Comparison of ENCODE assay signal across 18 cellular contexts in the genomic region with DNA sequence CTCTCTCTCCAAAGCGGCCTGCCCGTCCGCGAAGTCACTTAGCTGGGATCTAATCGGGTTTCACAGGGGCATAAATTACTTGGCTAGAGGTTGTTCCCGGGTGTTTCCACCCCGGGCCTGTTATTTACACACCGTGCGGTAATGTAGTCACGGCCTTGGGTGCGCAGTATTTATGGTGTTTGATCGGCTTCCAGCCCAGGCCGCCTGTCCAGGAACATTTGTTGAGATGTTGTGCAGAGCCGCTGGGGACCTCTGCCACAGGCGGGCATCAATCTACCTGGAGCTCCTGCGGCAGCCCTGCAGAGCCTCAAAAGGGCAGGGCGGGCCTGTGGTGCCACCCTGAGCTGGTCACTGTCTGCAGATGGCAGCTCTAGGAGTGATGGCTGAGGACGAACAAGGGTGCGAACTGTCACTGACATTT.
DNase-seq lines count a peak whose midpoint lies in the region; ATAC-seq, FAIRE-seq and TF ChIP-seq lines count a peak whose summit lies in the region.
"Had no signal": no experiment of that assay in that cellular context is flagged by ENCODE, and none has a peak within 500 bp of the region (broad histone marks: within the 10 kb centered on the region; RNA-seq: fewer than 3 reads in every experiment).

No MANE protein-coding gene starts in this region.

- no peak overlapping the region for H3K23ac ChIP-seq in H9 (ENCODE audit: insufficient read length, low read depth, low read length)

- no peak overlapping the region for H3K4ac ChIP-seq in H9 (ENCODE audit: low read depth, low read length)

- no peak overlapping the region for H2AK5ac ChIP-seq in H9 (ENCODE audit: insufficient read length, low read length)

- TF ChIP-seq CTCF in H9 (conservative IDR thresholded peaks at IDR 0.05) (no peak), VCaP (conservative IDR thresholded peaks at IDR 0.05) (no peak; the same call in 1 of the 2 replicates), lower lobe of right lung (IDR thresholded peaks at IDR 0.05) (no peak), endothelial cell (IDR thresholded peaks at IDR 0.05; ENCODE audit: unreplicated experiment) (no peak)

- DNase-seq in H9 (no peak), lower lobe of right lung (peak; percentile 35), small intestine (peak; percentile 68), endothelial cell (ENCODE audit: low spot score) (no peak), DMS53 treated with DMSO at 0.1 percent for 48 hours (lab: John Stamatoyannopoulos, UW; ENCODE audit: unreplicated experiment) (no peak), GM19240 (ENCODE audit: insufficient read length, low spot score) (no peak)
- DNase-seq: Calu3; CD4-positive, CD25-positive, alpha-beta regulatory T cell; DMS79; MV-4-11; NCI-H1436; NCI-H2029 treated with DMSO at 0.1 percent for 48 hours; NCI-H2171 treated with DMSO at 0.1 percent for 48 hours; NCI-H510A had no signal

- H3K14ac ChIP-seq in H9 (ENCODE audit: insufficient read depth, low read length) = 0 out of 2 replicates have a peak overlapping the region, but pooled peaks have one; percentile 0

- H2BK5ac ChIP-seq in H9 (ENCODE audit: insufficient read length, low read length) = no peak overlapping the region

- no peak overlapping the region for H3T11ph ChIP-seq in H9 (ENCODE audit: low read length)

- peaks cover 0 to 10% (median 4%) of the 10 kb centered on the region in 3 experiments; a peak in 4 of 7 replicates for H3K36me3 Mint-ChIP-seq in H9 (ENCODE audit: insufficient read depth in 1 of 3, low read depth in 3 of 3)
- H3K36me3 Mint-ChIP-seq in endothelial cell (ENCODE audit: low read depth, unreplicated experiment) = peaks cover 5% of the 10 kb centered on the region
- H3K36me3 Mint-ChIP-seq: CD4-positive, CD25-positive, alpha-beta regulatory T cell had no signal

- H3K27me3 ChIP-seq in H9 (ENCODE audit: insufficient read depth, low read length) (no peaks in the 10 kb centered on the region), lower lobe of right lung (ENCODE audit: low read depth) (peaks cover 5% of the 10 kb centered on the region), small intestine (ENCODE audit: control insufficient read depth in 2 of 2, insufficient read depth in 2 of 2, low read length in 2 of 2) (no peaks in the 10 kb centered on the region)

- H2BK15ac ChIP-seq in H9 (ENCODE audit: low read depth, low read length) = no peak overlapping the region

- no peak for ATAC-seq in lower lobe of right lung
- ATAC-seq in HG03045 (IDR thresholded peaks at IDR 0.05; ENCODE audit: unreplicated experiment) = no peak
- ATAC-seq: Panc1 had no signal

- no peak overlapping the region for H2AFZ ChIP-seq in H9 (ENCODE audit: low read length)

- H3K9me3 ChIP-seq in H9 (ENCODE audit: control insufficient read depth, low read depth, low read length) = peaks cover 12% of the 10 kb centered on the region
- peaks cover 15% of the 10 kb centered on the region for H3K9me3 ChIP-seq in lower lobe of right lung
- H3K9me3 ChIP-seq in small intestine (ENCODE audit: control insufficient read depth, low read depth) = no peaks in the 10 kb centered on the region

- no peak overlapping the region for H3K56ac ChIP-seq in H9 (ENCODE audit: insufficient read length, low read depth, low read length)

- no peak overlapping the region for H3K27ac ChIP-seq in H9 (ENCODE audit: insufficient read length, low read depth, low read length)
- peak overlapping the region; percentile 72 for H3K27ac ChIP-seq in VCaP
- H3K27ac ChIP-seq in lower lobe of right lung = no peak overlapping the region
- H3K27ac ChIP-seq in small intestine (ENCODE audit: low read depth in 1 of 2, low read length in 1 of 2) = no peak overlapping the region
- H3K27ac ChIP-seq: SK-N-MC had no signal

- H3K23me2 ChIP-seq in H9 (ENCODE audit: insufficient read length, low read depth, low read length, poor library complexity, severe bottlenecking) = no peaks in the 10 kb centered on the region

- H3K27me3 Mint-ChIP-seq in H9 (ENCODE audit: low read depth) (peaks cover 4% of the 10 kb centered on the region), endothelial cell (ENCODE audit: unreplicated experiment) (peaks cover 10% of the 10 kb centered on the region)
- H3K27me3 Mint-ChIP-seq: CD4-positive, CD25-positive, alpha-beta regulatory T cell had no signal

- no CpG with 5 or more reads among the region's 19 CpGs for WGBS in H9 (ENCODE audit: extremely low coverage, insufficient read length, low lambda C conversion rate)
- 34 to 71% (median 40%) methylated on average over 19 of the region's 19 CpGs for WGBS in small intestine, 3 donors

- H3K9me3 Mint-ChIP-seq in H9 (peaks cover 2 to 6% of the 10 kb centered on the region in 2 experiments), endothelial cell (ENCODE audit: unreplicated experiment) (no peaks in the 10 kb centered on the region)

- H2BK20ac ChIP-seq in H9 (ENCODE audit: low read depth, low read length, poor library complexity, severe bottlenecking) = no peak overlapping the region

- no peak overlapping the region for H3K9ac ChIP-seq in H9 (ENCODE audit: extremely low read depth, insufficient read length, low read length)

- H4K8ac ChIP-seq in H9 (replicated peaks; ENCODE audit: insufficient read length, low read depth, low read length) = no peak overlapping the region

- no peak overlapping the region for H3K4me3 Mint-ChIP-seq in H9
- H3K4me3 Mint-ChIP-seq in endothelial cell (ENCODE audit: unreplicated experiment) = no peak overlapping the region
- H3K4me3 Mint-ChIP-seq: CD4-positive, CD25-positive, alpha-beta regulatory T cell had no signal

- H3K4me1 Mint-ChIP-seq in H9 (peaks cover 19 to 20% of the 10 kb centered on the region in 2 experiments), endothelial cell (ENCODE audit: unreplicated experiment) (peaks cover 6% of the 10 kb centered on the region)

- no peak overlapping the region for H4K5ac ChIP-seq in H9 (ENCODE audit: insufficient read length, low read depth, low read length)

- FAIRE-seq in small intestine (lab: Jason Lieb, UNC) = no peak

- H3K36me3 ChIP-seq in lower lobe of right lung (no peaks in the 10 kb centered on the region), small intestine (ENCODE audit: control insufficient read depth in 2 of 2, insufficient read depth in 2 of 2, low read length in 2 of 2) (no peaks in the 10 kb centered on the region)

- H3K27ac Mint-ChIP-seq in H9 (no peak overlapping the region), endothelial cell (ENCODE audit: unreplicated experiment) (no peak overlapping the region)

- no peak overlapping the region for H3K18ac ChIP-seq in H9 (ENCODE audit: insufficient read length, low read depth, low read length)

- H3K4me1 ChIP-seq in H9 (ENCODE audit: insufficient read depth, low read length) (no peaks in the 10 kb centered on the region; the same call in 1 of the 2 replicates), lower lobe of right lung (no peaks in the 10 kb centered on the region), small intestine (ENCODE audit: control insufficient read depth in 2 of 2, insufficient read depth in 1 of 2, low read depth in 1 of 2, low read length in 1 of 2) (no peaks in the 10 kb centered on the region)

- H3K4me3 ChIP-seq in lower lobe of right lung (no peak overlapping the region), small intestine (ENCODE audit: low read depth in 1 of 2, low read length in 2 of 2) (no peak overlapping the region)
- H3K4me3 ChIP-seq: SK-N-MC had no signal

- no peak overlapping the region for H2BK120ac ChIP-seq in H9 (ENCODE audit: low read depth, low read length, poor library complexity, severe bottlenecking)

- H3K79me1 ChIP-seq in H9 (ENCODE audit: insufficient read depth, low read depth, low read length, poor library complexity, severe bottlenecking) = no peaks in the 10 kb centered on the region

- no peak overlapping the region for H4K91ac ChIP-seq in H9 (ENCODE audit: insufficient read length, low read depth, low read length)

- no peak overlapping the region for H3K4me2 ChIP-seq in H9 (ENCODE audit: insufficient read depth, insufficient read length, low read length)

- no peak overlapping the region for H2BK12ac ChIP-seq in H9 (ENCODE audit: insufficient read length, low read depth, low read length)

- intact Hi-C loops in lower lobe of right lung (cut with DNase I) = no loop called here

- H3K79me2 ChIP-seq in H9 (ENCODE audit: insufficient read depth, low read length) = no peaks in the 10 kb centered on the region

- no peaks in the 10 kb centered on the region for H4K20me1 ChIP-seq in H9 (ENCODE audit: control insufficient read depth, insufficient read depth, insufficient read length)

Comparison
In these comparisons a context has a peak if more than half of its experiments do, and no peak if none do; other contexts are left out.
1. DNase-seq: peak in lower lobe of right lung (single experiment) and small intestine (single experiment); none in H9 (single experiment), endothelial cell (single experiment), DMS53 treated with DMSO at 0.1 percent for 48 hours (single experiment) and GM19240 (single experiment).